In genomic region chr12:124224535-124225110, GRCh38 we compare ENCODE assay signal across 1 cellular context.
TF ChIP-seq lines count a peak whose summit lies in the region.

No MANE protein-coding gene starts in this region.

TF ChIP-seq in GM23338, 12 proteins besides CTCF, POLR2A, EP300 and RAD21:
- TF ChIP-seq ZNF331 (CRISPR knock-in tag; IDR thresholded peaks at IDR 0.05; ENCODE audit: low read depth), result no peak
- TF ChIP-seq NANOG (IDR thresholded peaks at IDR 0.05; ENCODE audit: borderline replicate concordance), result no peak
- no peak for TF ChIP-seq CREB1 (CRISPR knock-in tag; IDR thresholded peaks at IDR 0.05; ENCODE audit: low read depth)
- TF ChIP-seq JUNB (IDR thresholded peaks at IDR 0.05; ENCODE audit: unreplicated experiment), result no peak
- TF ChIP-seq REST (IDR thresholded peaks at IDR 0.05; ENCODE audit: unreplicated experiment), result no peak
- TF ChIP-seq POLR2AphosphoS5 (IDR thresholded peaks at IDR 0.05; ENCODE audit: low read depth), result no peak
- no peak for TF ChIP-seq ETS1 (IDR thresholded peaks at IDR 0.05)
- no peak for TF ChIP-seq EZH2 (IDR thresholded peaks at IDR 0.05; ENCODE audit: low read depth, unreplicated experiment)
- no peak for TF ChIP-seq STAT1 (IDR thresholded peaks at IDR 0.05; ENCODE audit: unreplicated experiment)
- TF ChIP-seq ZNF462 (CRISPR knock-in tag; IDR thresholded peaks at IDR 0.05), result no peak
- TF ChIP-seq ZNF114 (CRISPR knock-in tag; IDR thresholded peaks at IDR 0.05), result no peak
- no peak for TF ChIP-seq EZH2phosphoT487 (IDR thresholded peaks at IDR 0.05; ENCODE audit: unreplicated experiment)
